Comparison of ENCODE assay signal across 1 cellular context in genomic region chr11:9462172-9462799, GRCh38.
TF ChIP-seq lines count a peak whose summit lies in the region.

No MANE protein-coding gene starts in this region.

TF ChIP-seq in IMR-90, 13 proteins besides CTCF, POLR2A, EP300 and RAD21 (continued from another document):
- TF ChIP-seq USF2 (IDR thresholded peaks at IDR 0.05; ENCODE audit: low read depth, low read length) (no peak), FOS (IDR thresholded peaks at IDR 0.05; ENCODE audit: low read depth, low read length) (no peak), MAZ (IDR thresholded peaks at IDR 0.05; ENCODE audit: borderline replicate concordance, low read depth, low read length) (no peak)
